In genomic region chr11:2930705-2931415, GRCh38 we compare ENCODE assay signal across 8 cellular contexts. TPM values are rescaled to one million over a fixed set of nuclear protein-coding genes. Genes with fewer than 3 reads are reported as not detected.
DNase-seq lines count a peak whose midpoint lies in the region; ATAC-seq lines count a peak whose summit lies in the region.

No MANE protein-coding gene starts in this region.

- peak; percentile 18 for ATAC-seq in HG02610 (IDR thresholded peaks at IDR 0.05; ENCODE audit: unreplicated experiment)
- no peak for ATAC-seq in HG02870 (IDR thresholded peaks at IDR 0.05; ENCODE audit: unreplicated experiment)

- H3K4me2 ChIP-seq in skeletal muscle satellite cell (ENCODE audit: low read length): peak overlapping the region; percentile 87

- H3K36me3 ChIP-seq in ES-I3 (ENCODE audit: insufficient read depth, low read length) (no peaks in the 10 kb centered on the region), skeletal muscle satellite cell (ENCODE audit: insufficient read depth, low read length) (no peaks in the 10 kb centered on the region), SJCRH30 (no peaks in the 10 kb centered on the region)

- H3K9me3 ChIP-seq in ES-I3 (ENCODE audit: control insufficient read depth, insufficient read depth, low read length) (no peaks in the 10 kb centered on the region), skeletal muscle satellite cell (replicated peaks; ENCODE audit: low read length) (no peaks in the 10 kb centered on the region), SJCRH30 (replicated peaks) (no peaks in the 10 kb centered on the region)

- DNase-seq in NOMO-1 treated with DMSO at 0.1 percent for 48 hours (lab: John Stamatoyannopoulos, UW; ENCODE audit: unreplicated experiment) (peak; percentile 36), amniotic epithelial cell (ENCODE audit: low read depth) (peak; percentile 53), iPS DF 19.7 (ENCODE audit: low read depth, low spot score) (peak; percentile 72), SJCRH30 (no peak)

- no peak overlapping the region for H3K27ac ChIP-seq in SJCRH30

- H3K27me3 ChIP-seq in skeletal muscle satellite cell (ENCODE audit: control insufficient read depth, insufficient read depth, low read length) (no peaks in the 10 kb centered on the region), SJCRH30 (no peaks in the 10 kb centered on the region)

- H3K9ac ChIP-seq in ES-I3 (ENCODE audit: low read depth, low read length) (peak overlapping the region; percentile 23; the same call in 1 of the 2 replicates), skeletal muscle satellite cell (ENCODE audit: low read depth, low read length) (peak overlapping the region; percentile 83)

- H3K4me3 ChIP-seq in skeletal muscle satellite cell (ENCODE audit: low read length): peak overlapping the region; percentile 72
- no peak overlapping the region for H3K4me3 ChIP-seq in SJCRH30

- H3K4me1 ChIP-seq in ES-I3 (ENCODE audit: insufficient read depth, low read length) (peaks cover 12% of the 10 kb centered on the region; the same call in 1 of the 2 replicates), skeletal muscle satellite cell (ENCODE audit: control insufficient read depth, insufficient read depth, low read length) (peaks cover 43% of the 10 kb centered on the region), SJCRH30 (no peaks in the 10 kb centered on the region)

RNA-seq across cellular contexts. Expression of gene PHLDA2, which starts 1.6 kb away (rescaled TPM):
- total RNA-seq in skeletal muscle satellite cell (2012; rRNA removed): 11.8 and 15.5 TPM in 2 replicates
- not detected in 2 replicates for total RNA-seq in SJCRH30 (2014; rRNA removed; shearing (Covaris generic))

RNA-seq across cellular contexts. Expression of gene CDKN1C, which starts 45.3 kb away (rescaled TPM):
- 0.51 and 1.3 TPM in 2 replicates for total RNA-seq in skeletal muscle satellite cell (2012; rRNA removed)
- not detected in 2 replicates for total RNA-seq in SJCRH30 (2014; rRNA removed; shearing (Covaris generic))

Comparison
In these comparisons a context has a peak if more than half of its experiments do, and no peak if none do; other contexts are left out.
1. DNase-seq: peak in NOMO-1 treated with DMSO at 0.1 percent for 48 hours (single experiment), amniotic epithelial cell (single experiment) and iPS DF 19.7 (single experiment); none in SJCRH30 (0 of 2).